Comparison of ENCODE assay signal across 23 cellular contexts in the genomic region with DNA sequence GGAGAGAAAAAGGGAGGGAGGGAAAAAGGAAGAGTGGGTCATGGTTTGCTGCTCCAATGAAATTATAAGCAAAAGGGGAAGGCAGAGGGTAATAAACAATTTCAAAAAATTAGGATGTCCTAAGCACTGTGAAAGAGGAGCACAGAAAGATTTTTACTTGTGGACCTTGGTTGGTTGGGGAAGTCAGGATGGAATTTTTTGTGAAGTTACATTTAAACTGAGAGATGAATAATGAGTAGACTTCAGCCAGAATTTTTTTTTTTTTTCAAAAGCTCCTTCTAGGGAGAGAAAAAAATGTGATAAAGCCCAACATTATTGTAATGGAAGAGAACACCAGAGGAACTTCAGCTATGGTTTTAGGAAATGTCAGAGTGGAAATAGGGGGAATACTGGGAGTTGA.
"Had no signal": no experiment of that assay in that cellular context is flagged by ENCODE, and none has a peak within 500 bp of the region (broad histone marks: within the 10 kb centered on the region; RNA-seq: fewer than 3 reads in every experiment).

No MANE protein-coding gene starts in this region.

- ATAC-seq: activated CD8-positive, alpha-beta T cell treated with anti-CD3 and anti-CD28 coated beads for 36 hours; activated naive CD4-positive, alpha-beta T cell treated with anti-CD3 and anti-CD28 coated beads, Interleukin-2, amount 50 U/mL, for 72 hours; Panc1 had no signal

- H3K4me2 ChIP-seq: KMS-11 had no signal

- H3K4me3 ChIP-seq: colonic mucosa, SJSA1 had no signal

- H3K27me3 Mint-ChIP-seq: activated CD4-positive, alpha-beta T cell treated with anti-CD3 and anti-CD28 coated beads, Interleukin-2, amount 10 ng/mL, durations not matched to agents 24 days and 14 days had no signal

- H3K4me3 Mint-ChIP-seq: activated CD4-positive, alpha-beta T cell treated with anti-CD3 and anti-CD28 coated beads, Interleukin-2, amount 10 ng/mL, durations not matched to agents 24 days and 14 days; activated CD8-positive, alpha-beta T cell treated with anti-CD3 and anti-CD28 coated beads for 36 hours; activated naive CD4-positive, alpha-beta T cell treated with anti-CD3 and anti-CD28 coated beads for 36 hours had no signal

- H3K27me3 ChIP-seq: brain microvascular endothelial cell, colonic mucosa, SJSA1 had no signal

- H3K9me3 ChIP-seq: colonic mucosa had no signal

- H3K27ac ChIP-seq: brain microvascular endothelial cell, colonic mucosa, KMS-11, SJSA1 had no signal

- H3K27ac Mint-ChIP-seq: activated CD4-positive, alpha-beta T cell treated with anti-CD3 and anti-CD28 coated beads, Interleukin-2, amount 10 ng/mL, durations not matched to agents 24 days and 14 days; activated CD8-positive, alpha-beta T cell treated with anti-CD3 and anti-CD28 coated beads for 36 hours; activated naive CD4-positive, alpha-beta T cell treated with anti-CD3 and anti-CD28 coated beads for 36 hours; activated naive CD4-positive, alpha-beta T cell treated with anti-CD3 and anti-CD28 coated beads, Interleukin-2, amount 50 U/mL, for 72 hours had no signal

- DNase-seq: activated CD4-positive, alpha-beta T cell treated with anti-CD3 and anti-CD28 coated beads, Interleukin-2, amount 10 ng/mL, durations not matched to agents 24 days and 14 days; activated CD4-positive, alpha-beta T cell treated with anti-CD3 and anti-CD28 coated beads, Interleukin-2, amount 50 U/mL, for 4 hours; activated CD8-positive, alpha-beta T cell treated with anti-CD3 and anti-CD28 coated beads for 36 hours; activated gamma-delta T cell treated with Interleukin-2 at 50 U/mL for 16 hours; activated naive CD4-positive, alpha-beta T cell treated with anti-CD3 and anti-CD28 coated beads for 36 hours; activated T-cell treated with anti-CD3 and anti-CD28 coated beads, Interleukin-2, amount 50 U/mL, for 1 hour; anterior cingulate cortex; brain microvascular endothelial cell; central memory CD4-positive, alpha-beta T cell; colonic mucosa; NCI-H1105; NCI-H1417 treated with DMSO at 0.1 percent for 48 hours; NCI-H187 treated with DMSO at 0.1 percent for 48 hours; NCI-H2081; NCI-H2171 treated with DMSO at 0.1 percent for 48 hours; NCI-H345; NCI-H524 treated with DMSO at 0.1 percent for 48 hours; SHP77 treated with DMSO at 0.1 percent for 48 hours; T1000 had no signal

- H3K4me1 ChIP-seq: colonic mucosa had no signal

- H3K36me3 ChIP-seq: brain microvascular endothelial cell, colonic mucosa, SJSA1 had no signal

- H3K9me3 Mint-ChIP-seq: activated CD4-positive, alpha-beta T cell treated with anti-CD3 and anti-CD28 coated beads, Interleukin-2, amount 10 ng/mL, durations not matched to agents 24 days and 14 days; activated CD8-positive, alpha-beta T cell treated with anti-CD3 and anti-CD28 coated beads for 36 hours; activated naive CD4-positive, alpha-beta T cell treated with anti-CD3 and anti-CD28 coated beads for 36 hours had no signal

- H3K4me1 Mint-ChIP-seq: activated CD4-positive, alpha-beta T cell treated with anti-CD3 and anti-CD28 coated beads, Interleukin-2, amount 10 ng/mL, durations not matched to agents 24 days and 14 days had no signal

- H3K9ac ChIP-seq: KMS-11 had no signal

- H3K36me3 Mint-ChIP-seq: activated naive CD4-positive, alpha-beta T cell treated with anti-CD3 and anti-CD28 coated beads, Interleukin-2, amount 50 U/mL, for 72 hours had no signal
